30 cellular contexts compared by ENCODE assay signal in the genomic region with DNA sequence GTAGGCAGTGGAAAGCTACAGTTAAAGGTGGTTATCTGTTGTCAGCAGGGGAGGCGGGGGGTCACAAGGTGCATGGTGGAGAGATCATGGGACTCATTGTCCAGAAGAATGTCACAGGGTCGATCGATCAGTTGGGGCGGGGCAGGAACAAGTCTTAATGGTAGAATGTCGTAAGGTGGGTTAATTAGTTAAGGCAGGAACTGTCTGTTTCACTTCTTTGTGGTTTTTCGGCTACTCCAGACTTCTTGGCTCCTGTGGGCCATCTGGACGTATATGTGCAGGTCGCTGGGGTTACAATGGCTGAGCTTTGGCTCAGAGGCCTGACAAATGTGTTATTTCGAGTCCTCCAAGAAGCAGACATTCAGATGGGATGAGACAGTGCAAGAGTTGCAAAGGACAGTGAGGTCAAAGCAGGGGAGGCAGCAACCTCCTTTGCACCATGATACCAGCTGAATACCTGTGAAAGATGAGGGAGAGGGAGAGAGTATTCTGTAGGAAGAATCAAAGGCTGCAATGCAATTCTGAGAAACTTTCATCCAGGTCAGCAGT.
"Had no signal": no experiment of that assay in that cellular context is flagged by ENCODE, and none has a peak within 500 bp of the region (broad histone marks: within the 10 kb centered on the region; RNA-seq: fewer than 3 reads in every experiment).

No MANE protein-coding gene starts in this region.

- H3K4me3 ChIP-seq: adrenal gland, body of pancreas, colonic mucosa had no signal

- FAIRE-seq: frontal cortex had no signal

- H3K27ac Mint-ChIP-seq: activated CD4-positive, alpha-beta memory T cell treated with anti-CD3 and anti-CD28 coated beads for 36 hours; activated CD4-positive, alpha-beta T cell treated with anti-CD3 and anti-CD28 coated beads for 36 hours; activated CD4-positive, alpha-beta T cell treated with anti-CD3 and anti-CD28 coated beads, Interleukin-2, amount 10 ng/mL, durations not matched to agents 24 days and 14 days; activated CD8-positive, alpha-beta memory T cell treated with anti-CD3 and anti-CD28 coated beads, Interleukin-2, amount 10 ng/mL, durations not matched to agents 7 days and 5 days; activated CD8-positive, alpha-beta T cell treated with anti-CD3 and anti-CD28 coated beads, Interleukin-2, amount 10 ng/mL, durations not matched to agents 7 days and 5 days; activated naive CD4-positive, alpha-beta T cell treated with anti-CD3 and anti-CD28 coated beads for 36 hours; activated naive CD4-positive, alpha-beta T cell treated with anti-CD3 and anti-CD28 coated beads, Interleukin-2, amount 50 U/mL, for 24 hours; activated naive CD8-positive, alpha-beta T cell treated with anti-CD3 and anti-CD28 coated beads for 36 hours; activated naive CD8-positive, alpha-beta T cell treated with anti-CD3 and anti-CD28 coated beads, Interleukin-2, amount 50 U/mL, for 24 hours; activated T-helper 1 cell treated with anti-CD3 and anti-CD28 coated beads, Interleukin-12 subunit alpha, Interleukin-12 subunit beta, Interleukin-2, Interleukin-4 antibody, amounts not matched to agents 30 ng/mL and 10 ng/mL and 1 ng/mL, durations not matched to agents 14 hours and 24 hours and 36 hours; activated T-helper 2 cell treated with anti-CD3 and anti-CD28 coated beads, Interferon-gamma antibody, Interleukin-2, Interleukin-4, amounts not matched to agents 10 μg/mL and 5 μg/mL and 100 μg/mL, durations not matched to agents 14 hours and 24 hours and 36 hours; endodermal cell had no signal

- DNase-seq: activated CD4-positive, alpha-beta memory T cell treated with anti-CD3 and anti-CD28 coated beads for 36 hours; activated CD4-positive, alpha-beta T cell treated with anti-CD3 and anti-CD28 coated beads for 36 hours; activated CD4-positive, alpha-beta T cell treated with anti-CD3 and anti-CD28 coated beads, Interleukin-2, amount 10 ng/mL, durations not matched to agents 24 days and 14 days; activated CD4-positive, CD25-positive, alpha-beta regulatory T cell; activated CD4-positive, CD25-positive, alpha-beta regulatory T cell treated with anti-CD3 and anti-CD28 coated beads, Interleukin-2, amount 50 U/mL, for 72 hours; activated CD8-positive, alpha-beta memory T cell treated with anti-CD3 and anti-CD28 coated beads, Interleukin-2, amount 10 ng/mL, durations not matched to agents 7 days and 5 days; activated CD8-positive, alpha-beta memory T cell treated with anti-CD3 and anti-CD28 coated beads, Interleukin-2, amount 50 U/mL, for 4 hours; activated CD8-positive, alpha-beta T cell treated with anti-CD3 and anti-CD28 coated beads, Interleukin-2, amount 10 ng/mL, durations not matched to agents 7 days and 5 days; activated effector memory CD4-positive, alpha-beta T cell treated with anti-CD3 and anti-CD28 coated beads, Interleukin-2, amount 50 U/mL, for 16 hours; activated naive CD4-positive, alpha-beta T cell treated with anti-CD3 and anti-CD28 coated beads for 36 hours; activated naive CD8-positive, alpha-beta T cell treated with anti-CD3 and anti-CD28 coated beads for 36 hours; activated naive CD8-positive, alpha-beta T cell treated with anti-CD3 and anti-CD28 coated beads, Interleukin-2, amount 50 U/mL, for 24 hours; activated T-cell treated with anti-CD3 and anti-CD28 coated beads, Interleukin-2, amount 50 U/mL, for 1 hour; activated T-cell treated with anti-CD3 and anti-CD28 coated beads, Interleukin-2, amount 50 U/mL, for 48 hours; adrenal gland; amygdala; aorta; body of pancreas; caudate nucleus; colonic mucosa; effector memory CD4-positive, alpha-beta T cell; endodermal cell; erythroblast; foreskin fibroblast; head of caudate nucleus; T-helper 2 cell had no signal

- H3K4me3 Mint-ChIP-seq: activated CD4-positive, alpha-beta memory T cell treated with anti-CD3 and anti-CD28 coated beads for 36 hours; activated CD4-positive, alpha-beta T cell treated with anti-CD3 and anti-CD28 coated beads for 36 hours; activated CD4-positive, alpha-beta T cell treated with anti-CD3 and anti-CD28 coated beads, Interleukin-2, amount 10 ng/mL, durations not matched to agents 24 days and 14 days; activated CD8-positive, alpha-beta memory T cell treated with anti-CD3 and anti-CD28 coated beads, Interleukin-2, amount 10 ng/mL, durations not matched to agents 7 days and 5 days; activated CD8-positive, alpha-beta T cell treated with anti-CD3 and anti-CD28 coated beads, Interleukin-2, amount 10 ng/mL, durations not matched to agents 7 days and 5 days; activated naive CD4-positive, alpha-beta T cell treated with anti-CD3 and anti-CD28 coated beads for 36 hours; activated naive CD4-positive, alpha-beta T cell treated with anti-CD3 and anti-CD28 coated beads, Interleukin-2, amount 50 U/mL, for 24 hours; activated naive CD8-positive, alpha-beta T cell treated with anti-CD3 and anti-CD28 coated beads for 36 hours; activated naive CD8-positive, alpha-beta T cell treated with anti-CD3 and anti-CD28 coated beads, Interleukin-2, amount 50 U/mL, for 24 hours; activated T-helper 1 cell treated with anti-CD3 and anti-CD28 coated beads, Interleukin-12 subunit alpha, Interleukin-12 subunit beta, Interleukin-2, Interleukin-4 antibody, amounts not matched to agents 30 ng/mL and 10 ng/mL and 1 ng/mL, durations not matched to agents 14 hours and 24 hours and 36 hours; endodermal cell had no signal

- H3K27me3 ChIP-seq: body of pancreas, colonic mucosa had no signal

- ATAC-seq: activated CD4-positive, alpha-beta T cell treated with anti-CD3 and anti-CD28 coated beads for 36 hours; activated CD8-positive, alpha-beta memory T cell treated with anti-CD3 and anti-CD28 coated beads, Interleukin-2, amount 10 ng/mL, durations not matched to agents 7 days and 5 days; activated CD8-positive, alpha-beta T cell treated with anti-CD3 and anti-CD28 coated beads, Interleukin-2, amount 10 ng/mL, durations not matched to agents 7 days and 5 days; activated naive CD8-positive, alpha-beta T cell treated with anti-CD3 and anti-CD28 coated beads, Interleukin-2, amount 50 U/mL, for 24 hours; body of pancreas had no signal

- H3K27me3 Mint-ChIP-seq: activated CD4-positive, alpha-beta memory T cell treated with anti-CD3 and anti-CD28 coated beads for 36 hours; activated CD4-positive, alpha-beta T cell treated with anti-CD3 and anti-CD28 coated beads for 36 hours; activated CD4-positive, alpha-beta T cell treated with anti-CD3 and anti-CD28 coated beads, Interleukin-2, amount 10 ng/mL, durations not matched to agents 24 days and 14 days; activated CD8-positive, alpha-beta memory T cell treated with anti-CD3 and anti-CD28 coated beads, Interleukin-2, amount 10 ng/mL, durations not matched to agents 7 days and 5 days; activated naive CD4-positive, alpha-beta T cell treated with anti-CD3 and anti-CD28 coated beads, Interleukin-2, amount 50 U/mL, for 24 hours; activated naive CD8-positive, alpha-beta T cell treated with anti-CD3 and anti-CD28 coated beads for 36 hours; activated naive CD8-positive, alpha-beta T cell treated with anti-CD3 and anti-CD28 coated beads, Interleukin-2, amount 50 U/mL, for 24 hours had no signal

- H3K4me1 ChIP-seq: adrenal gland, body of pancreas, colonic mucosa had no signal

- H3K36me3 Mint-ChIP-seq: activated CD4-positive, alpha-beta memory T cell treated with anti-CD3 and anti-CD28 coated beads for 36 hours; activated CD8-positive, alpha-beta memory T cell treated with anti-CD3 and anti-CD28 coated beads, Interleukin-2, amount 10 ng/mL, durations not matched to agents 7 days and 5 days; activated naive CD4-positive, alpha-beta T cell treated with anti-CD3 and anti-CD28 coated beads, Interleukin-2, amount 50 U/mL, for 24 hours; activated naive CD8-positive, alpha-beta T cell treated with anti-CD3 and anti-CD28 coated beads for 36 hours had no signal

- H3K36me3 ChIP-seq: adrenal gland, colonic mucosa had no signal

- H3K27ac ChIP-seq: adrenal gland, body of pancreas, colonic mucosa had no signal

- H3K4me1 Mint-ChIP-seq: activated CD4-positive, alpha-beta T cell treated with anti-CD3 and anti-CD28 coated beads for 36 hours; activated CD4-positive, alpha-beta T cell treated with anti-CD3 and anti-CD28 coated beads, Interleukin-2, amount 10 ng/mL, durations not matched to agents 24 days and 14 days; activated CD8-positive, alpha-beta memory T cell treated with anti-CD3 and anti-CD28 coated beads, Interleukin-2, amount 10 ng/mL, durations not matched to agents 7 days and 5 days; activated naive CD4-positive, alpha-beta T cell treated with anti-CD3 and anti-CD28 coated beads, Interleukin-2, amount 50 U/mL, for 24 hours; activated naive CD8-positive, alpha-beta T cell treated with anti-CD3 and anti-CD28 coated beads for 36 hours; activated naive CD8-positive, alpha-beta T cell treated with anti-CD3 and anti-CD28 coated beads, Interleukin-2, amount 50 U/mL, for 24 hours; endodermal cell had no signal

- H3K9me3 ChIP-seq: adrenal gland, body of pancreas, colonic mucosa had no signal

- H3K9me3 Mint-ChIP-seq: activated CD4-positive, alpha-beta memory T cell treated with anti-CD3 and anti-CD28 coated beads for 36 hours; activated naive CD8-positive, alpha-beta T cell treated with anti-CD3 and anti-CD28 coated beads for 36 hours; endodermal cell had no signal
